ENCODE assay signal across 13 cellular contexts in the genomic region with DNA sequence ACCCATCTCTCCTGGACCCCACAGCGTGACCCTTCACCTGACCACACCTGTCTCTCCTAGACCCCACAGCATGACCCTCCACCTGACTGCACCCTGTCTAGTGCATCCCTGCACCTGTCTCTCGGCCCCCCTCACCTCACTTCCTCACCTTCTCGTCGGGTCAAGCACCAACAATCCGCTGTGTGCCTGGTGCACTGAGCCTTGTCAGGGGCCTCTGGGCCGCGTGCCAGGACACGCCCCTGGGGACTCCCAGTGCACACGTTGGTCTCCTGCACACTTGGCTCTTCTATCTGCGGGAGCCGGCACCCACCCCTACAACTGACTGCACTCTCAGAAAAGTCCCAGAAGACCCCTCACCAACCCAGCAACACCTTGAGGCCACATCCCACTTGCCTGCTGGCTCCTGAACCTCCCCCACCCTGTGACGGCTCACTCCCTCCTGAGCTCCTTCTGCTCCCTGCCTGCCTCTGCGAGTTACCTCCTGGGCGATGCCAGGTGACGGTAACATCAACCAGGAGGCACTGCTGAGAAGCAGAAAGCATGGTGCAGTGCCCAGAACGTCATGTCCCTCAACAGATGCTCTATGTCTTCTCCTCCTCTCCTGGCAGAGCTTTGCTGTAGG.
DNase-seq lines count a peak whose midpoint lies in the region; ATAC-seq, FAIRE-seq and TF ChIP-seq lines count a peak whose summit lies in the region.
"Had no signal": no experiment of that assay in that cellular context is flagged by ENCODE, and none has a peak within 500 bp of the region (broad histone marks: within the 10 kb centered on the region; RNA-seq: fewer than 3 reads in every experiment).

No MANE protein-coding gene starts in this region.

- no peaks in the 10 kb centered on the region for H4K20me1 ChIP-seq in GM23338 (replicated peaks; ENCODE audit: insufficient read depth)

- H3K79me2 ChIP-seq in GM23338 (replicated peaks; ENCODE audit: insufficient read depth): 0 out of 2 replicates have a peak, but pooled peaks cover 9% of the 10 kb centered on the region

- ATAC-seq in HG03354 (IDR thresholded peaks at IDR 0.05; ENCODE audit: poor library complexity, severe bottlenecking, unreplicated experiment): no peak
- no peak for ATAC-seq in HG02623 (IDR thresholded peaks at IDR 0.05; ENCODE audit: unreplicated experiment)
- no peak for ATAC-seq in GM23338
- ATAC-seq: naive thymus-derived CD4-positive, alpha-beta T cell had no signal

- DNase-seq in GM13976 (ENCODE audit: low spot score): peak; percentile 53
- DNase-seq in NCI-H1092 (lab: John Stamatoyannopoulos, UW): peak; percentile 10
- no peak for DNase-seq in bronchial epithelial cell (ENCODE audit: low read depth)
- peak; percentile 36 for DNase-seq in renal cortical epithelial cell (ENCODE audit: low read depth)
- no peak for DNase-seq in GM23338 (ENCODE audit: low spot score)
- DNase-seq: activated CD4-positive, alpha-beta T cell treated with anti-CD3 and anti-CD28 coated beads for 48 hours; activated naive CD4-positive, alpha-beta T cell treated with anti-CD3 and anti-CD28 coated beads, Interleukin-2, amount 10 ng/mL, durations not matched to agents 7 days and 5 days; effector CD4-positive, alpha-beta T cell; naive thymus-derived CD4-positive, alpha-beta T cell had no signal

- H3K27ac Mint-ChIP-seq in GM23338: no peak overlapping the region
- H3K27ac Mint-ChIP-seq: activated naive CD4-positive, alpha-beta T cell treated with anti-CD3 and anti-CD28 coated beads, Interleukin-2, amount 10 ng/mL, durations not matched to agents 7 days and 5 days; naive thymus-derived CD4-positive, alpha-beta T cell; stimulated activated naive CD8-positive, alpha-beta T cell treated with anti-CD3 and anti-CD28 coated beads, Interleukin-15, Interleukin-2, amounts not matched to agents 100 ng/mL and 50 ng/mL, for 24 hours had no signal

- H3K36me3 Mint-ChIP-seq in GM23338 (ENCODE audit: low read depth): no peaks in the 10 kb centered on the region
- H3K36me3 Mint-ChIP-seq: activated naive CD4-positive, alpha-beta T cell treated with anti-CD3 and anti-CD28 coated beads, Interleukin-2, amount 10 ng/mL, durations not matched to agents 7 days and 5 days; naive thymus-derived CD4-positive, alpha-beta T cell had no signal

- H3K36me3 ChIP-seq in bronchial epithelial cell (ENCODE audit: control insufficient read depth, insufficient read depth, low read length): no peaks in the 10 kb centered on the region
- no peaks in the 10 kb centered on the region for H3K36me3 ChIP-seq in GM23338 (ENCODE audit: insufficient read depth)

- H3F3A ChIP-seq in GM23338 (replicated peaks; ENCODE audit: low read depth): no peaks in the 10 kb centered on the region

- peaks cover 6% of the 10 kb centered on the region for H3K27me3 Mint-ChIP-seq in GM23338 (ENCODE audit: insufficient read depth, low read depth, poor library complexity)

- no peak overlapping the region for H3K27ac ChIP-seq in GM23338 (ENCODE audit: low read depth)
- H3K27ac ChIP-seq: RWPE1 had no signal

- H3K9me2 ChIP-seq in GM23338 (ENCODE audit: insufficient read depth): no peaks in the 10 kb centered on the region

- no peak overlapping the region for H3K4me3 Mint-ChIP-seq in GM23338
- H3K4me3 Mint-ChIP-seq: activated naive CD4-positive, alpha-beta T cell treated with anti-CD3 and anti-CD28 coated beads, Interleukin-2, amount 10 ng/mL, durations not matched to agents 7 days and 5 days; naive thymus-derived CD4-positive, alpha-beta T cell; stimulated activated naive CD8-positive, alpha-beta T cell treated with anti-CD3 and anti-CD28 coated beads, Interleukin-15, Interleukin-2, amounts not matched to agents 100 ng/mL and 50 ng/mL, for 24 hours had no signal

- no peaks in the 10 kb centered on the region for H3K9me3 Mint-ChIP-seq in GM23338
- H3K9me3 Mint-ChIP-seq: activated naive CD4-positive, alpha-beta T cell treated with anti-CD3 and anti-CD28 coated beads, Interleukin-2, amount 10 ng/mL, durations not matched to agents 7 days and 5 days; stimulated activated naive CD8-positive, alpha-beta T cell treated with anti-CD3 and anti-CD28 coated beads, Interleukin-15, Interleukin-2, amounts not matched to agents 100 ng/mL and 50 ng/mL, for 24 hours had no signal

- H3K27me3 ChIP-seq in bronchial epithelial cell (ENCODE audit: control insufficient read depth, insufficient read depth, low read length) (no peaks in the 10 kb centered on the region), GM23338 (ENCODE audit: insufficient read depth) (no peaks in the 10 kb centered on the region)

- in situ Hi-C loops in GM13976 (cut with MboI; ENCODE audit: low sequenced_read_pairs, unreplicated experiment): no loop called here

- FAIRE-seq in bronchial epithelial cell (lab: Jason Lieb, UNC): peak; percentile 96

- H3K4me1 Mint-ChIP-seq in GM23338: peaks cover 10% of the 10 kb centered on the region

- H3K4me2 ChIP-seq in GM23338: no peak overlapping the region

- no peak overlapping the region for H2AFZ ChIP-seq in GM23338

- H3K4me3 ChIP-seq in bronchial epithelial cell (ENCODE audit: low read depth, low read length) (no peak overlapping the region), GM23338 (no peak overlapping the region)

- H3K4me1 ChIP-seq in GM23338 (ENCODE audit: insufficient read depth): no peaks in the 10 kb centered on the region

- TF ChIP-seq CTCF in GM13976 (IDR thresholded peaks at IDR 0.05; ENCODE audit: borderline replicate concordance, control extremely low read depth, extremely low read depth, insufficient read depth, missing control alignments): no peak
- TF ChIP-seq CTCF in bronchial epithelial cell (IDR thresholded peaks at IDR 0.05; ENCODE audit: insufficient read depth, low read length, severe bottlenecking): no peak
- no peak for TF ChIP-seq CTCF in GM23338 (conservative IDR thresholded peaks at IDR 0.05; ENCODE audit: low read depth in 2 of 2)

TF ChIP-seq in GM23338, 12 proteins besides CTCF, POLR2A, EP300 and RAD21 (continues in another document):
- TF ChIP-seq NANOG (IDR thresholded peaks at IDR 0.05; ENCODE audit: borderline replicate concordance) (no peak), POLR2AphosphoS5 (IDR thresholded peaks at IDR 0.05; ENCODE audit: low read depth) (no peak), ETS1 (IDR thresholded peaks at IDR 0.05) (no peak), JUNB (IDR thresholded peaks at IDR 0.05; ENCODE audit: unreplicated experiment) (no peak), EZH2 (IDR thresholded peaks at IDR 0.05; ENCODE audit: low read depth, unreplicated experiment) (no peak), ZNF331 (CRISPR knock-in tag; IDR thresholded peaks at IDR 0.05; ENCODE audit: low read depth) (no peak)

Comparison
In these comparisons a context has a peak if more than half of its experiments do, and no peak if none do; other contexts are left out.
1. DNase-seq: peak in GM13976 (single experiment), NCI-H1092 (single experiment) and renal cortical epithelial cell (single experiment); none in bronchial epithelial cell (single experiment) and GM23338 (single experiment).